Comparison of ENCODE assay signal across 13 cellular contexts in genomic region chr6:147043994-147044477, GRCh38.
DNase-seq lines count a peak whose midpoint lies in the region; ATAC-seq and TF ChIP-seq lines count a peak whose summit lies in the region.
"Had no signal": no experiment of that assay in that cellular context is flagged by ENCODE, and none has a peak within 500 bp of the region (broad histone marks: within the 10 kb centered on the region; RNA-seq: fewer than 3 reads in every experiment).

No MANE protein-coding gene starts in this region.

- H3K9ac ChIP-seq in BLaER1 treated with 17β-estradiol and CSF1 and Interleukin-3, amounts not matched to agents 10 nM and 100 nM, result no peak overlapping the region

- intact Hi-C loops in Panc1 (cut with micrococcal nuclease; ENCODE audit: unreplicated experiment) (no loop called here), esophagus squamous epithelium (cut with DNase I) (no loop called here)
- intact Hi-C loops in activated naive CD4-positive, alpha-beta T cell treated with anti-CD3 and anti-CD28 coated beads for 36 hours (cut with micrococcal nuclease), result no loop called here

- POLR2A ChIA-PET in Panc1 (lab: Charles Lee), result no interaction called here

- peaks cover 15 to 50% (median 22%) of the 10 kb centered on the region in 11 experiments for H3K9me3 ChIP-seq in BLaER1 treated with 17β-estradiol and CSF1 and Interleukin-3, amounts not matched to agents 10 nM and 100 nM (replicated peaks in 1 of 11)
- peaks cover 10% of the 10 kb centered on the region for H3K9me3 ChIP-seq in Panc1 (ENCODE audit: control insufficient read depth, insufficient read depth, low read depth, low read length)
- peaks cover 0 to 9% (median 5%) of the 10 kb centered on the region in 3 donors for H3K9me3 ChIP-seq in esophagus squamous epithelium

- H3K9me3 Mint-ChIP-seq in activated naive CD4-positive, alpha-beta T cell treated with anti-CD3 and anti-CD28 coated beads for 36 hours, result peaks cover 12% of the 10 kb centered on the region

- H3K4me1 ChIP-seq in BLaER1 treated with 17β-estradiol and CSF1 and Interleukin-3, amounts not matched to agents 10 nM and 100 nM, result peaks cover 0 to 28% (median 2%) of the 10 kb centered on the region in 10 experiments; a peak in 6 of 20 replicates
- no peaks in the 10 kb centered on the region for H3K4me1 ChIP-seq in Panc1 (ENCODE audit: control insufficient read depth, insufficient read depth, low read length)
- no peaks in the 10 kb centered on the region for H3K4me1 ChIP-seq in esophagus squamous epithelium
- H3K4me1 ChIP-seq: upper lobe of left lung had no signal

- H3K4me1 Mint-ChIP-seq in activated naive CD4-positive, alpha-beta T cell treated with anti-CD3 and anti-CD28 coated beads for 36 hours (ENCODE audit: low read depth), result no peaks in the 10 kb centered on the region
- H3K4me1 Mint-ChIP-seq: activated CD4-positive, alpha-beta T cell treated with anti-CD3 and anti-CD28 coated beads, Interleukin-2, amount 10 ng/mL, durations not matched to agents 24 days and 14 days; T-cell had no signal

- no peak overlapping the region; a peak in 1 of 22 replicates for H3K4me2 ChIP-seq in BLaER1 treated with 17β-estradiol and CSF1 and Interleukin-3, amounts not matched to agents 10 nM and 100 nM

- CTCF ChIA-PET in Panc1 (lab: Charles Lee), result no interaction called here
- CTCF ChIA-PET in activated naive CD4-positive, alpha-beta T cell treated with anti-CD3 and anti-CD28 coated beads for 36 hours (lab: Charles Lee), result no interaction called here

- no peaks in the 10 kb centered on the region for H4K20me1 ChIP-seq in BLaER1 treated with 17β-estradiol and CSF1 and Interleukin-3, amounts not matched to agents 10 nM and 100 nM

- H3K36me3 Mint-ChIP-seq in activated naive CD4-positive, alpha-beta T cell treated with anti-CD3 and anti-CD28 coated beads for 36 hours (ENCODE audit: low read depth), result peaks cover 2% of the 10 kb centered on the region
- H3K36me3 Mint-ChIP-seq: T-cell had no signal

- DNase-seq in HFF-Myc (ENCODE audit: extremely low read depth, low read depth) (peak; percentile 47), Panc1 (ENCODE audit: low read depth, low spot score) (no peak), fibroblast of peridontal ligament (ENCODE audit: extremely low read depth) (peak; percentile 24), esophagus squamous epithelium (lab: John Stamatoyannopoulos, UW) (no peak), NCI-H774 (lab: John Stamatoyannopoulos, UW) (no peak)
- DNase-seq in activated CD8-positive, alpha-beta memory T cell treated with anti-CD3 and anti-CD28 coated beads, Interleukin-2, amount 50 U/mL, for 48 hours, result no peak
- no peak for DNase-seq in activated naive CD4-positive, alpha-beta T cell treated with anti-CD3 and anti-CD28 coated beads for 36 hours
- DNase-seq: activated CD4-positive, alpha-beta T cell treated with anti-CD3 and anti-CD28 coated beads, Interleukin-2, amount 10 ng/mL, durations not matched to agents 24 days and 14 days; activated T-cell treated with anti-CD3 and anti-CD28 coated beads, Interleukin-2, amount 50 U/mL, for 4 hours; amniotic stem cell; T-cell; upper lobe of left lung had no signal

- TF ChIP-seq POLR2A in esophagus squamous epithelium (IDR thresholded peaks at IDR 0.05), result no peak

- in situ Hi-C loops in Panc1 (cut with HindIII; ENCODE audit: low pct_unique_long_range_greater_than_20kb, low sequenced_read_pairs), result no loop called here

- peak overlapping the region in 1 of 10 experiments; percentile 17; a peak in 1 of 20 replicates for H3K4me3 ChIP-seq in BLaER1 treated with 17β-estradiol and CSF1 and Interleukin-3, amounts not matched to agents 10 nM and 100 nM
- H3K4me3 ChIP-seq in HFF-Myc (replicated peaks; ENCODE audit: low read depth, low read length), result no peak overlapping the region
- H3K4me3 ChIP-seq in Panc1 (ENCODE audit: low read depth in 2 of 2, low read length in 2 of 2), result no peak overlapping the region
- no peak overlapping the region for H3K4me3 ChIP-seq in esophagus squamous epithelium
- H3K4me3 ChIP-seq: upper lobe of left lung had no signal

- no peaks in the 10 kb centered on the region for H3K27me3 ChIP-seq in BLaER1 treated with 17β-estradiol and CSF1 and Interleukin-3, amounts not matched to agents 10 nM and 100 nM
- H3K27me3 ChIP-seq in Panc1 (ENCODE audit: control insufficient read depth, insufficient read depth, low read length) (no peaks in the 10 kb centered on the region), esophagus squamous epithelium (no peaks in the 10 kb centered on the region)
- H3K27me3 ChIP-seq: upper lobe of left lung had no signal

- no peaks in the 10 kb centered on the region for H3K27me3 Mint-ChIP-seq in activated naive CD4-positive, alpha-beta T cell treated with anti-CD3 and anti-CD28 coated beads for 36 hours (ENCODE audit: low read depth)

- TF ChIP-seq CTCF in HFF-Myc (IDR thresholded peaks at IDR 0.05; ENCODE audit: low read depth, low read length, missing control alignments) (no peak), Panc1 (IDR thresholded peaks at IDR 0.05) (no peak), esophagus squamous epithelium (IDR thresholded peaks at IDR 0.05) (no peak)

- no peak overlapping the region for H3K27ac Mint-ChIP-seq in activated naive CD4-positive, alpha-beta T cell treated with anti-CD3 and anti-CD28 coated beads for 36 hours
- H3K27ac Mint-ChIP-seq: activated CD4-positive, alpha-beta T cell treated with anti-CD3 and anti-CD28 coated beads, Interleukin-2, amount 10 ng/mL, durations not matched to agents 24 days and 14 days; T-cell had no signal

- peak overlapping the region in 9 of 11 experiments; percentile 41 to 71 (median 56); a peak in 13 of 22 replicates for H3K27ac ChIP-seq in BLaER1 treated with 17β-estradiol and CSF1 and Interleukin-3, amounts not matched to agents 10 nM and 100 nM
- H3K27ac ChIP-seq in Panc1 (ENCODE audit: low read length) (peak overlapping the region; percentile 4; the same call in 1 of the 2 replicates), esophagus squamous epithelium (no peak overlapping the region)
- H3K27ac ChIP-seq: upper lobe of left lung had no signal

- H3K36me3 ChIP-seq in BLaER1 treated with 17β-estradiol and CSF1 and Interleukin-3, amounts not matched to agents 10 nM and 100 nM, result peaks cover 0 to 10% (median 0%) of the 10 kb centered on the region in 11 experiments; a peak in 2 of 22 replicates
- H3K36me3 ChIP-seq in Panc1 (ENCODE audit: control insufficient read depth, insufficient read depth, low read length), result no peaks in the 10 kb centered on the region
- no peaks in the 10 kb centered on the region for H3K36me3 ChIP-seq in esophagus squamous epithelium
- H3K36me3 ChIP-seq: upper lobe of left lung had no signal

- 64 to 71% methylated on average over 5 of the region's 5 CpGs for whole genome bisulfite sequencing in esophagus squamous epithelium, 2 donors

- no peak for ATAC-seq in Panc1
- ATAC-seq: activated T-cell treated with anti-CD3 and anti-CD28 coated beads, Interleukin-2, amount 50 U/mL, for 4 hours; T-cell had no signal

- H3K4me3 Mint-ChIP-seq in activated naive CD4-positive, alpha-beta T cell treated with anti-CD3 and anti-CD28 coated beads for 36 hours, result no peak overlapping the region
- H3K4me3 Mint-ChIP-seq: activated CD4-positive, alpha-beta T cell treated with anti-CD3 and anti-CD28 coated beads, Interleukin-2, amount 10 ng/mL, durations not matched to agents 24 days and 14 days; activated T-cell treated with anti-CD3 and anti-CD28 coated beads, Interleukin-2, amount 50 U/mL, for 4 hours; T-cell had no signal

- no TSS peak for BruUV-seq in Panc1 (replicated peaks; lab: Mats Ljungman, UMichigan)

Comparison
In these comparisons a context has a peak if more than half of its experiments do, and no peak if none do; other contexts are left out.
1. H3K27ac ChIP-seq: peak in BLaER1 treated with 17β-estradiol and CSF1 and Interleukin-3, amounts not matched to agents 10 nM and 100 nM (9 of 11) and Panc1 (single experiment); none in esophagus squamous epithelium (0 of 4).
2. DNase-seq: peak in HFF-Myc (single experiment) and fibroblast of peridontal ligament (single experiment); none in Panc1 (single experiment), esophagus squamous epithelium (single experiment), activated CD8-positive, alpha-beta memory T cell treated with anti-CD3 and anti-CD28 coated beads, Interleukin-2, amount 50 U/mL, for 48 hours (single experiment), activated naive CD4-positive, alpha-beta T cell treated with anti-CD3 and anti-CD28 coated beads for 36 hours (single experiment) and NCI-H774 (single experiment).